In genomic region chr21:43300496-43301423, GRCh38 we compare ENCODE assay signal across 20 cellular contexts.
A peak's percentile ranks its signal among the peaks of the same experiment; 100 is the strongest.
DNase-seq lines count a peak whose midpoint lies in the region; FAIRE-seq and TF ChIP-seq lines count a peak whose summit lies in the region.
"Had no signal": no experiment of that assay in that cellular context is flagged by ENCODE, and none has a peak within 500 bp of the region (broad histone marks: within the 10 kb centered on the region; RNA-seq: fewer than 3 reads in every experiment).

No MANE protein-coding gene starts in this region.

- peaks cover 0 to 15% of the 10 kb centered on the region in 2 donors for H3K4me1 ChIP-seq in esophagus (ENCODE audit: control insufficient read depth in 2 of 2, insufficient read depth in 2 of 2, low read length in 1 of 2)
- peaks cover 4 to 8% of the 10 kb centered on the region in 2 donors for H3K4me1 ChIP-seq in kidney (ENCODE audit: control insufficient read depth in 1 of 2, insufficient read depth in 1 of 2, low read depth in 1 of 2, low read length in 2 of 2)
- H3K4me1 ChIP-seq in skeletal muscle tissue (ENCODE audit: control insufficient read depth in 3 of 3, insufficient read depth in 3 of 3, low read length in 3 of 3) = peaks cover 0 to 12% (median 4%) of the 10 kb centered on the region in 3 donors
- peaks cover 38% of the 10 kb centered on the region for H3K4me1 ChIP-seq in Karpas-422 (ENCODE audit: low read length)
- H3K4me1 ChIP-seq: Caco-2, HAP-1, neural progenitor cell had no signal

- no peak overlapping the region for H2AFZ ChIP-seq in Karpas-422 (ENCODE audit: low read length)
- H2AFZ ChIP-seq: neural progenitor cell had no signal

- no peaks in the 10 kb centered on the region for H3K9me2 ChIP-seq in Karpas-422 (replicated peaks; ENCODE audit: insufficient read depth, low read length)

- H3K79me2 ChIP-seq in Karpas-422 (ENCODE audit: low read length) = no peaks in the 10 kb centered on the region

- intact Hi-C loops in kidney (cut with DNase I) = no loop called here

- H4K20me1 ChIP-seq in Karpas-422 (ENCODE audit: insufficient read depth, low read depth, low read length) = no peaks in the 10 kb centered on the region

- H3K4me1 Mint-ChIP-seq in T-helper 2 cell treated with Interferon-gamma antibody and Interleukin-4, amounts not matched to agents 5 μg/mL and 100 μg/mL, for 36 hours (ENCODE audit: low read depth) = no peaks in the 10 kb centered on the region

- H3K9ac ChIP-seq in kidney (ENCODE audit: low read length in 2 of 2) (peak overlapping the region in 1 of 2 donors; percentile 12), skeletal muscle tissue (ENCODE audit: low read depth in 1 of 3, low read length in 3 of 3) (peak overlapping the region in 1 of 3 donors; percentile 33), Karpas-422 (ENCODE audit: low read length) (no peak overlapping the region)
- H3K9ac ChIP-seq: neural progenitor cell had no signal

- POLR2A ChIA-PET in RWPE1 (lab: Yijun Ruan, JAX; ENCODE audit: low non-redundant PET) = no interaction called here

- H3K36me3 ChIP-seq in esophagus (ENCODE audit: control insufficient read depth in 2 of 2, insufficient read depth in 2 of 2, low read length in 1 of 2) = no peaks in the 10 kb centered on the region
- no peaks in the 10 kb centered on the region for H3K36me3 ChIP-seq in kidney (ENCODE audit: control insufficient read depth in 1 of 2, insufficient read depth in 2 of 2, low read length in 2 of 2)
- H3K36me3 ChIP-seq in skeletal muscle tissue (ENCODE audit: control insufficient read depth in 3 of 3, insufficient read depth in 3 of 3, low read length in 3 of 3) = no peaks in the 10 kb centered on the region
- no peaks in the 10 kb centered on the region for H3K36me3 ChIP-seq in Karpas-422 (ENCODE audit: insufficient read depth, low read length)
- H3K36me3 ChIP-seq: HAP-1, neural progenitor cell had no signal

- H3K36me3 Mint-ChIP-seq in T-helper 2 cell treated with Interferon-gamma antibody and Interleukin-4, amounts not matched to agents 5 μg/mL and 100 μg/mL, for 36 hours (ENCODE audit: low read depth) = no peaks in the 10 kb centered on the region
- H3K36me3 Mint-ChIP-seq: neural progenitor cell had no signal

- peaks cover 0 to under 1% of the 10 kb centered on the region in 2 donors for H3K9me3 ChIP-seq in esophagus (ENCODE audit: control insufficient read depth in 2 of 2, insufficient read depth in 1 of 2, low read depth in 1 of 2, low read length in 1 of 2)
- H3K9me3 ChIP-seq in kidney (ENCODE audit: control insufficient read depth in 1 of 2, low read length in 2 of 2) = peaks cover 0 to 3% of the 10 kb centered on the region in 2 donors
- peaks cover 0 to 3% (median 0%) of the 10 kb centered on the region in 3 donors for H3K9me3 ChIP-seq in skeletal muscle tissue (ENCODE audit: control insufficient read depth in 3 of 3, low read length in 3 of 3)
- no peaks in the 10 kb centered on the region for H3K9me3 ChIP-seq in Karpas-422 (ENCODE audit: low read length)
- H3K9me3 ChIP-seq: HAP-1 had no signal

- FAIRE-seq in kidney (lab: Jason Lieb, UNC) = no peak
- FAIRE-seq: endometrium, HTR-8/SVneo had no signal

- H3K27ac ChIP-seq in RWPE1 = peak overlapping the region; percentile 87
- H3K27ac ChIP-seq in esophagus (ENCODE audit: low read depth in 2 of 2, low read length in 1 of 2) = peak overlapping the region; percentile 66 to 83
- peak overlapping the region in 1 of 2 donors; percentile 71 for H3K27ac ChIP-seq in kidney (ENCODE audit: low read depth in 2 of 2, low read length in 2 of 2)
- peak overlapping the region; percentile 36 for H3K27ac ChIP-seq in skeletal muscle tissue (ENCODE audit: low read depth, low read length)
- H3K27ac ChIP-seq in Karpas-422 (ENCODE audit: low read length) = no peak overlapping the region
- H3K27ac ChIP-seq: neural progenitor cell had no signal

- H3K4me3 Mint-ChIP-seq in T-helper 2 cell treated with Interferon-gamma antibody and Interleukin-4, amounts not matched to agents 5 μg/mL and 100 μg/mL, for 36 hours = no peak overlapping the region
- H3K4me3 Mint-ChIP-seq: activated CD8-positive, alpha-beta T cell treated with anti-CD3 and anti-CD28 coated beads for 36 hours; neural progenitor cell had no signal

- H3K27me3 ChIP-seq in esophagus (ENCODE audit: control insufficient read depth in 1 of 2, insufficient read depth in 2 of 2, low read length in 2 of 2) (peaks cover 0 to under 1% of the 10 kb centered on the region in 2 donors), skeletal muscle tissue (ENCODE audit: control insufficient read depth in 3 of 3, insufficient read depth in 3 of 3, low read length in 3 of 3) (peaks cover 0 to 9% (median 7%) of the 10 kb centered on the region in 3 donors), Karpas-422 (ENCODE audit: low read length) (no peaks in the 10 kb centered on the region)
- H3K27me3 ChIP-seq: neural progenitor cell had no signal

- DNase-seq in RWPE1 (ENCODE audit: low spot score) (peak; percentile 55), kidney (peak; percentile 94), NCI-H146 treated with DMSO at 0.1 percent for 48 hours (lab: John Stamatoyannopoulos, UW; ENCODE audit: unreplicated experiment) (no peak), Karpas-422 (no peak), NCI-H526 (lab: John Stamatoyannopoulos, UW) (no peak)
- no peak for DNase-seq in T-helper 2 cell treated with Interferon-gamma antibody and Interleukin-4, amounts not matched to agents 5 μg/mL and 100 μg/mL, for 36 hours (ENCODE audit: low spot score)
- DNase-seq: activated CD8-positive, alpha-beta T cell treated with anti-CD3 and anti-CD28 coated beads for 36 hours; Caco-2; midbrain; NCI-H187; NCI-H510A; OCI-M1; stimulated activated CD4-positive, alpha-beta T cell treated with anti-CD3 and anti-CD28 coated beads, Interleukin-4, amount 100 ng/mL, for 4 hours; SW 1271 had no signal

- no peaks in the 10 kb centered on the region for H3K9me3 Mint-ChIP-seq in T-helper 2 cell treated with Interferon-gamma antibody and Interleukin-4, amounts not matched to agents 5 μg/mL and 100 μg/mL, for 36 hours

- WGBS in esophagus, 2 donors = 58 to 64% methylated on average over 42 of the region's 42 CpGs

- no peak overlapping the region for H3K4me2 ChIP-seq in Karpas-422 (ENCODE audit: low read depth, low read length, poor library complexity, severe bottlenecking)
- H3K4me2 ChIP-seq: neural progenitor cell had no signal

- CTCF ChIA-PET in RWPE1 (lab: Yijun Ruan, JAX) = interaction anchor here (0.7 kb wide), 1 partner anchor 530 kb away, joined by 3 read pairs; no protein-coding TSS in a partner anchor

- peaks cover under 1% of the 10 kb centered on the region for H3K27me3 Mint-ChIP-seq in T-helper 2 cell treated with Interferon-gamma antibody and Interleukin-4, amounts not matched to agents 5 μg/mL and 100 μg/mL, for 36 hours (ENCODE audit: low read depth)
- H3K27me3 Mint-ChIP-seq: activated CD8-positive, alpha-beta T cell treated with anti-CD3 and anti-CD28 coated beads for 36 hours had no signal

- H3K4me3 ChIP-seq in esophagus (ENCODE audit: low read depth in 1 of 2, low read length in 2 of 2) (no peak overlapping the region), kidney (ENCODE audit: low read length in 2 of 2) (no peak overlapping the region), skeletal muscle tissue (ENCODE audit: low read length in 3 of 3) (no peak overlapping the region), Karpas-422 (ENCODE audit: low read length) (no peak overlapping the region)
- H3K4me3 ChIP-seq: HAP-1, neural progenitor cell had no signal

- no peak overlapping the region for H3K27ac Mint-ChIP-seq in T-helper 2 cell treated with Interferon-gamma antibody and Interleukin-4, amounts not matched to agents 5 μg/mL and 100 μg/mL, for 36 hours
- H3K27ac Mint-ChIP-seq: activated CD8-positive, alpha-beta T cell treated with anti-CD3 and anti-CD28 coated beads for 36 hours had no signal

- TF ChIP-seq CTCF in RWPE1 (conservative IDR thresholded peaks at IDR 0.05; ENCODE audit: low read depth) (no peak), kidney (IDR thresholded peaks at IDR 0.05; ENCODE audit: borderline replicate concordance, extremely low read depth, insufficient read depth) (no peak)

Comparison
In these comparisons a context has a peak if more than half of its experiments do, and no peak if none do; other contexts are left out.
1. DNase-seq: peak in RWPE1 (single experiment) and kidney (single experiment); none in T-helper 2 cell treated with Interferon-gamma antibody and Interleukin-4, amounts not matched to agents 5 μg/mL and 100 μg/mL, for 36 hours (single experiment), NCI-H146 treated with DMSO at 0.1 percent for 48 hours (single experiment), Karpas-422 (single experiment) and NCI-H526 (0 of 2).